Comparison of ENCODE assay signal across 9 cellular contexts in the genomic region with DNA sequence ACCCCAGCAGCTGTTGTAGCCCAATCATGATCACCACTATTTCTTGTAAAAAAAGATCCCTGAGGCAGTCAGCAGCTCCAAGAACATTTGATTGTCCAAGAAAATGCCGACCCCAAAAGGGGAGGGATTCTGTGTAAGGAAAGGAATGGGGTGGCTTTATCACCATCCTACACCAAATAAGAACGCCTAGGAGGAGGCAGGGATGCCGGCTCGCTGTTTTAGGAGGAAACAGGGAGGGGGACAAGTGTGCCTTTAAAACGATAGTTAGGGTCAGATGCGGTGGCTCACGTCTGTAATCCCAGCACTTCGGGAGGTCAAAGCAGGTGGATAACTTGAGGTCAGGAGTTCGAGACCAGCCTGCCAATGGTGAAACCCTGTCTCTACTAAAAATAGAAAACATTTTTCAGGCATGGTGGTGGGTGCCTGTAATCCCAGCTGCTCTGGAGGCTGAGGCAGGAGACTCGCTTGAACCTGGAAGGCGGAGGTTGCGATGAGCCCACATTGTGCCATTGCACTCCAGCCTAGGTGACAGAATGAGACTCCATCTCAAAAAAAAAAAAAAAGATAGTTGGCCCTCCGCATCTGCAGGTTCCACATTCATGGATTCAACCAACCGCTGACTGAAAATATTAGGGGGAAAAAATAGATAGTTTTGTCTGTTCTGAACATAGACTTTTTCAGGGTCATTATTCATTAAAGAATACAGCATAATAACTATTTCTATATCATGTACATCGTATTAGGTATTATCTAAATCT.
DNase-seq lines count a peak whose midpoint lies in the region; TF ChIP-seq lines count a peak whose summit lies in the region.
"Had no signal": no experiment of that assay in that cellular context is flagged by ENCODE, and none has a peak within 500 bp of the region (broad histone marks: within the 10 kb centered on the region; RNA-seq: fewer than 3 reads in every experiment).

No MANE protein-coding gene starts in this region.

- H3K9ac ChIP-seq in SK-N-MC (ENCODE audit: insufficient read length), result peak overlapping the region; percentile 17

- H3K4me3 ChIP-seq in SK-N-MC (peak overlapping the region; percentile 2; the same call in 1 of the 2 replicates), fibroblast of the aortic adventitia (ENCODE audit: low read depth, low read length) (no peak overlapping the region), skin epidermis (peak overlapping the region in 4 of 7 experiments; percentile 29 to 59 (median 50))

- peak overlapping the region; percentile 52 for H3K27ac ChIP-seq in SK-N-MC
- H3K27ac ChIP-seq in skin epidermis, result peak overlapping the region in 10 of 21 experiments; percentile 3 to 87 (median 74)

- no peaks in the 10 kb centered on the region for H3K36me3 ChIP-seq in SK-N-MC (ENCODE audit: insufficient read depth, low read length)

- no peaks in the 10 kb centered on the region for H3K9me3 ChIP-seq in SK-N-MC (ENCODE audit: low read depth, low read length)

- DNase-seq in DMS53 (lab: John Stamatoyannopoulos, UW), result peak; percentile 59
- no peak for DNase-seq in DMS53 treated with DMSO at 0.1 percent for 48 hours (lab: John Stamatoyannopoulos, UW; ENCODE audit: unreplicated experiment)
- no peak for DNase-seq in SK-N-MC (ENCODE audit: low read depth, low spot score)
- peak; percentile 8 for DNase-seq in fibroblast of the aortic adventitia (ENCODE audit: low read depth)
- DNase-seq in NCI-H345 treated with DMSO at 0.1 percent for 48 hours (lab: John Stamatoyannopoulos, UW; ENCODE audit: unreplicated experiment), result no peak
- no peak for DNase-seq in stimulated activated naive CD4-positive, alpha-beta T cell treated with Interleukin-2 at 50 U/mL for 16 hours (lab: John Stamatoyannopoulos, UW)
- DNase-seq in NCI-H510A treated with DMSO at 0.1 percent for 48 hours (lab: John Stamatoyannopoulos, UW), result no peak
- DNase-seq: NCI-H187 treated with DMSO at 0.1 percent for 48 hours had no signal

- TF ChIP-seq CTCF in fibroblast of the aortic adventitia (IDR thresholded peaks at IDR 0.05; ENCODE audit: insufficient read depth, low read length), result no peak

Comparison
In these comparisons a context has a peak if more than half of its experiments do, and no peak if none do; other contexts are left out.
1. DNase-seq: peak in DMS53 (single experiment) and fibroblast of the aortic adventitia (single experiment); none in DMS53 treated with DMSO at 0.1 percent for 48 hours (single experiment), SK-N-MC (single experiment), NCI-H345 treated with DMSO at 0.1 percent for 48 hours (single experiment), stimulated activated naive CD4-positive, alpha-beta T cell treated with Interleukin-2 at 50 U/mL for 16 hours (single experiment) and NCI-H510A treated with DMSO at 0.1 percent for 48 hours (single experiment).